17 cellular contexts compared by ENCODE assay signal in genomic region chr17:66299721-66300120, GRCh38. TPM values are rescaled to one million over a fixed set of nuclear protein-coding genes. Genes with fewer than 3 reads are reported as not detected.
A peak's percentile ranks its signal among the peaks of the same experiment; 100 is the strongest.
DNase-seq lines count a peak whose midpoint lies in the region; ATAC-seq and TF ChIP-seq lines count a peak whose summit lies in the region.
"Had no signal": no experiment of that assay in that cellular context is flagged by ENCODE, and none has a peak within 500 bp of the region (broad histone marks: within the 10 kb centered on the region; RNA-seq: fewer than 3 reads in every experiment).

No MANE protein-coding gene starts in this region.

- no peaks in the 10 kb centered on the region for H3K9me3 Mint-ChIP-seq in CD4-positive, alpha-beta T cell
- H3K9me3 Mint-ChIP-seq: CD8-positive, alpha-beta T cell had no signal

- no peak overlapping the region for H3K27ac Mint-ChIP-seq in CD4-positive, alpha-beta T cell
- H3K27ac Mint-ChIP-seq: H9 had no signal

- H3K4me3 ChIP-seq in adipocyte (ENCODE audit: low read length): no peak overlapping the region
- H3K4me3 ChIP-seq: BLaER1 had no signal

- intact Hi-C loops in CD4-positive, alpha-beta T cell (cut with DNase I, micrococcal nuclease): loop anchor here (5.0 kb wide), 8 partner anchors 33 to 133 kb away; partner anchors contain the start of gene CEP112 (in 1 of the 2)

- H3K27me3 ChIP-seq in CD4-positive, alpha-beta T cell (ENCODE audit: control insufficient read depth, insufficient read depth, low read length): no peaks in the 10 kb centered on the region
- H3K27me3 ChIP-seq in adipocyte (replicated peaks; ENCODE audit: control insufficient read depth, insufficient read depth, low read length): no peaks in the 10 kb centered on the region

- POLR2A ChIA-PET in CD4-positive, alpha-beta T cell (lab: Charles Lee): no interaction called here
- POLR2A ChIA-PET in RWPE1 (lab: Yijun Ruan, JAX; ENCODE audit: low non-redundant PET): no interaction called here

- H3K4me1 Mint-ChIP-seq in CD4-positive, alpha-beta T cell (ENCODE audit: low read depth): peaks cover 54% of the 10 kb centered on the region

- DNase-seq in CD4-positive, alpha-beta T cell: no peak
- DNase-seq in adipocyte (ENCODE audit: low read depth) (peak; percentile 61), ecto neural progenitor cell (ENCODE audit: low spot score) (peak; percentile 32), iris pigment epithelial cell (ENCODE audit: low read depth) (peak; percentile 67), NCI-H1436 treated with DMSO at 0.1 percent for 48 hours (lab: John Stamatoyannopoulos, UW) (no peak), HT-29 (ENCODE audit: low spot score) (no peak), RWPE1 (ENCODE audit: low spot score) (no peak)
- DNase-seq: 8988T; Calu3; CD8-positive, alpha-beta T cell; DMS79 treated with DMSO at 0.1 percent for 48 hours; GF-D8; H9 had no signal

- CTCF ChIA-PET in CD4-positive, alpha-beta T cell (lab: Charles Lee): interaction anchor here (1.5 kb wide), 1 partner anchor 98 kb away, joined by 4 read pairs; no protein-coding TSS in a partner anchor
- CTCF ChIA-PET in RWPE1 (lab: Yijun Ruan, JAX): interaction anchor here (0.5 kb wide), 1 partner anchor 329 kb away, joined by 4 read pairs; no protein-coding TSS in a partner anchor

- no peaks in the 10 kb centered on the region for H3K36me3 ChIP-seq in adipocyte (ENCODE audit: control insufficient read depth, insufficient read depth, low read length, severe bottlenecking)
- H3K36me3 ChIP-seq: BLaER1 had no signal

- no peak overlapping the region for H3K9ac ChIP-seq in adipocyte (ENCODE audit: low read length)
- H3K9ac ChIP-seq: BLaER1 had no signal

- no peaks in the 10 kb centered on the region for H3K27me3 Mint-ChIP-seq in CD4-positive, alpha-beta T cell

- no peak overlapping the region for H3K27ac ChIP-seq in CD4-positive, alpha-beta T cell (ENCODE audit: low read depth, low read length)
- no peak overlapping the region for H3K27ac ChIP-seq in RWPE1
- H3K27ac ChIP-seq: BLaER1, HL-60 had no signal

- no peak for ATAC-seq in CD4-positive, alpha-beta T cell (ENCODE audit: poor library complexity)
- no peak for ATAC-seq in GM18498 (IDR thresholded peaks at IDR 0.05; ENCODE audit: unreplicated experiment)
- ATAC-seq: CD8-positive, alpha-beta T cell had no signal

- peaks cover 19% of the 10 kb centered on the region for H3K36me3 Mint-ChIP-seq in CD4-positive, alpha-beta T cell (ENCODE audit: low read depth)
- H3K36me3 Mint-ChIP-seq: CD14-positive monocyte had no signal

- H3K9me3 ChIP-seq in CD4-positive, alpha-beta T cell (ENCODE audit: control insufficient read depth, low read length): no peaks in the 10 kb centered on the region
- no peaks in the 10 kb centered on the region for H3K9me3 ChIP-seq in adipocyte (ENCODE audit: control insufficient read depth, low read length)
- H3K9me3 ChIP-seq: BLaER1 had no signal

- peaks cover 23% of the 10 kb centered on the region for H3K4me1 ChIP-seq in adipocyte (ENCODE audit: control insufficient read depth, insufficient read depth, low read length)

- no peak for TF ChIP-seq CTCF in CD4-positive, alpha-beta T cell (IDR thresholded peaks at IDR 0.05)
- no peak for TF ChIP-seq CTCF in RWPE1 (conservative IDR thresholded peaks at IDR 0.05; ENCODE audit: low read depth)

- H3K4me3 Mint-ChIP-seq in CD4-positive, alpha-beta T cell: peak overlapping the region; percentile 90
- H3K4me3 Mint-ChIP-seq: H9 had no signal

RNA-seq across cellular contexts. Expression of gene PRKCA, which starts 2.7 kb away (rescaled TPM):
- total RNA-seq in CD4-positive, alpha-beta T cell: 10 to 100 TPM; 84.8 to 88.6 TPM
- total RNA-seq in HT-29 (2014; rRNA removed; shearing (Covaris generic)): 6.6 and 7.1 TPM in 2 replicates

Comparison
In these comparisons a context has a peak if more than half of its experiments do, and no peak if none do; other contexts are left out.
1. DNase-seq: peak in adipocyte (single experiment), ecto neural progenitor cell (single experiment) and iris pigment epithelial cell (single experiment); none in CD4-positive, alpha-beta T cell (0 of 10), NCI-H1436 treated with DMSO at 0.1 percent for 48 hours (single experiment), HT-29 (single experiment) and RWPE1 (single experiment).
2. RNA of gene PRKCA, which starts 2.7 kb away (total RNA-seq): 84.8 to 88.6 TPM in CD4-positive, alpha-beta T cell; 6.6 to 7.1 TPM in HT-29; every median in the first group is over 10 times any median in the second.